23 cellular contexts compared by ENCODE assay signal in genomic region chr12:34600592-34601462, GRCh38.
A peak's percentile ranks its signal among the peaks of the same experiment; 100 is the strongest.
DNase-seq lines count a peak whose midpoint lies in the region; TF ChIP-seq lines count a peak whose summit lies in the region.
"Had no signal": no experiment of that assay in that cellular context is flagged by ENCODE, and none has a peak within 500 bp of the region (broad histone marks: within the 10 kb centered on the region; RNA-seq: fewer than 3 reads in every experiment).

No MANE protein-coding gene starts in this region.

- 69% methylated on average over 35 of the region's 35 CpGs for WGBS in suprapubic skin

- no peak for TF ChIP-seq POLR2A in suprapubic skin (IDR thresholded peaks at IDR 0.05)

- H3K36me3 ChIP-seq in suprapubic skin: no peaks in the 10 kb centered on the region
- H3K36me3 ChIP-seq: HAP-1, neutrophil had no signal

- no peaks in the 10 kb centered on the region for H3K27me3 ChIP-seq in suprapubic skin
- H3K27me3 ChIP-seq: BLaER1, neutrophil had no signal

- H3K4me1 ChIP-seq in suprapubic skin: no peaks in the 10 kb centered on the region
- H3K4me1 ChIP-seq: BLaER1, HAP-1, psoas muscle had no signal

- DNase-seq in activated effector memory CD4-positive, alpha-beta T cell treated with anti-CD3 and anti-CD28 coated beads, Interleukin-2, amount 50 U/mL, for 16 hours: peak; percentile 47
- DNase-seq in activated effector memory CD4-positive, alpha-beta T cell treated with Interleukin-2 at 50 U/mL for 16 hours: no peak
- DNase-seq in GM10266 (ENCODE audit: extremely low spot score) (peak; percentile 1), iPS-NIHi7 (ENCODE audit: extremely low spot score) (peak; percentile 1), suprapubic skin (ENCODE audit: low spot score in 2 of 2) (peak; percentile 36 to 69), NCI-H774 (lab: John Stamatoyannopoulos, UW) (no peak), DMS53 (lab: John Stamatoyannopoulos, UW) (no peak)
- DNase-seq in stimulated activated CD4-positive, alpha-beta T cell treated with anti-CD3 and anti-CD28 coated beads, Interleukin-4, amount 100 ng/mL, for 1 hour: no peak
- DNase-seq: activated CD4-positive, CD25-positive, alpha-beta regulatory T cell treated with anti-CD3 and anti-CD28 coated beads, Interleukin-2, amount 50 U/mL, for 72 hours; activated CD8-positive, alpha-beta T cell treated with anti-CD3 and anti-CD28 coated beads, Interleukin-2, amount 10 ng/mL, durations not matched to agents 7 days and 5 days; activated gamma-delta T cell; activated naive CD8-positive, alpha-beta T cell treated with anti-CD3 and anti-CD28 coated beads, Interleukin-2, amount 50 U/mL, for 24 hours; cerebellar nuclear complex; glutamatergic neuron; kidney glomerular epithelial cell; NCI-H1417; NCI-H2029 treated with DMSO at 0.1 percent for 48 hours; NCI-H526 treated with DMSO at 0.1 percent for 48 hours had no signal

- TF ChIP-seq EP300 in suprapubic skin (IDR thresholded peaks at IDR 0.05): no peak

- no peak overlapping the region for H3K4me3 ChIP-seq in suprapubic skin
- H3K4me3 ChIP-seq: BLaER1, HAP-1, psoas muscle had no signal

- no peak for TF ChIP-seq CTCF in GM10266 (IDR thresholded peaks at IDR 0.05; ENCODE audit: control insufficient read depth, insufficient read depth, low read depth, missing control alignments)
- no peak for TF ChIP-seq CTCF in suprapubic skin (IDR thresholded peaks at IDR 0.05)

- peaks cover 53% of the 10 kb centered on the region for H3K9me3 ChIP-seq in suprapubic skin
- H3K9me3 ChIP-seq: HAP-1, psoas muscle had no signal

- H3K27ac ChIP-seq in suprapubic skin: no peak overlapping the region
- H3K27ac ChIP-seq: BLaER1, epithelial cell of prostate, neutrophil, psoas muscle had no signal

Comparison
In these comparisons a context has a peak if more than half of its experiments do, and no peak if none do; other contexts are left out.
1. DNase-seq: peak in activated effector memory CD4-positive, alpha-beta T cell treated with anti-CD3 and anti-CD28 coated beads, Interleukin-2, amount 50 U/mL, for 16 hours (single experiment), GM10266 (single experiment), iPS-NIHi7 (single experiment) and suprapubic skin (2 of 2); none in activated effector memory CD4-positive, alpha-beta T cell treated with Interleukin-2 at 50 U/mL for 16 hours (single experiment), stimulated activated CD4-positive, alpha-beta T cell treated with anti-CD3 and anti-CD28 coated beads, Interleukin-4, amount 100 ng/mL, for 1 hour (single experiment), NCI-H774 (single experiment) and DMS53 (single experiment).